ENCODE assay signal across 8 cellular contexts in genomic region chr4:152535903-152536544, GRCh38. TPM values are rescaled to one million over a fixed set of nuclear protein-coding genes. Genes with fewer than 3 reads are reported as not detected.
DNase-seq lines count a peak whose midpoint lies in the region; ATAC-seq, FAIRE-seq and TF ChIP-seq lines count a peak whose summit lies in the region.

TSS of gene FBXW7 (minus strand) at chr4:152536092. CDS start at chr4:152411803, 124,289 bp downstream.

- H3K9me3 Mint-ChIP-seq in dendritic cell treated with granulocyte-macrophage colony-stimulating factor and Interleukin-4, amounts not matched to agents 40 ng/mL and 50 ng/mL, for 4 days, result no peaks in the 10 kb centered on the region

- peak within 1 kb of the TSS; percentile 97 for H3K27ac ChIP-seq in HepG2 (ENCODE audit: extremely low read length, insufficient read depth, low read length)

- no peaks in the 10 kb centered on the region for H3K9me3 ChIP-seq in HepG2 (ENCODE audit: low read length)

- TF ChIP-seq EP300 in HepG2 (IDR thresholded peaks at IDR 0.05; ENCODE audit: low read depth in 2 of 2, low read length in 2 of 2) (peak in 1 of 2 experiments; percentile 12; a peak in 2 of 4 replicates), HepG2 (CRISPR knock-in tag; IDR thresholded peaks at IDR 0.05; ENCODE audit: borderline replicate concordance) (0 out of 2 replicates have a peak, but pooled peaks have one; percentile 24)

- TF ChIP-seq CTCF in HepG2 (CRISPR knock-in tag; IDR thresholded peaks at IDR 0.05), result no peak; the same call in none of the 2 replicates

- H3K79me2 ChIP-seq in HepG2 (ENCODE audit: insufficient read depth, low read length), result peaks cover 59% of the 10 kb centered on the region

- H3K27ac Mint-ChIP-seq in dendritic cell treated with granulocyte-macrophage colony-stimulating factor and Interleukin-4, amounts not matched to agents 40 ng/mL and 50 ng/mL, for 4 days, result peak within 1 kb of the TSS; percentile 92

- H3K36me3 ChIP-seq in HepG2 (replicated peaks in 1 of 2; ENCODE audit: control insufficient read depth in 1 of 2, insufficient read depth in 2 of 2, low read length in 2 of 2), result no peaks in the 10 kb centered on the region

- H3K4me1 ChIP-seq in HepG2 (ENCODE audit: insufficient read depth, low read length), result peaks cover 46% of the 10 kb centered on the region

- peaks cover 9% of the 10 kb centered on the region; the same call in 1 of the 2 replicates for H4K20me1 ChIP-seq in HepG2 (ENCODE audit: insufficient read depth, low read length)

- peak; percentile 41; the same call in 1 of the 2 replicates for TF ChIP-seq RAD21 in HepG2 (CRISPR knock-in tag; IDR thresholded peaks at IDR 0.05)

- H3K36me3 Mint-ChIP-seq in dendritic cell treated with granulocyte-macrophage colony-stimulating factor and Interleukin-4, amounts not matched to agents 40 ng/mL and 50 ng/mL, for 4 days (ENCODE audit: low read depth), result peaks cover 44% of the 10 kb centered on the region

- CTCF ChIA-PET in HepG2 (lab: Yijun Ruan, JAX; ENCODE audit: low intra/inter-chr PET ratio, low total read pairs), result no interaction called here

- no peaks in the 10 kb centered on the region for H3K27me3 Mint-ChIP-seq in dendritic cell treated with granulocyte-macrophage colony-stimulating factor and Interleukin-4, amounts not matched to agents 40 ng/mL and 50 ng/mL, for 4 days

- POLR2A ChIA-PET in HepG2 (lab: Yijun Ruan, JAX), result interaction anchor here (1.0 to 1.7 kb wide), 4 partner anchors 13 to 104 kb away, joined by 3 to 12 read pairs (median 3); no protein-coding TSS in a partner anchor

- peak; percentile 75 to 76 for TF ChIP-seq POLR2A in HepG2 (IDR thresholded peaks at IDR 0.05; ENCODE audit: insufficient read depth in 1 of 2, low read depth in 2 of 2, low read length in 2 of 2)

- H2AFZ ChIP-seq in HepG2 (ENCODE audit: low read length), result peak within 1 kb of the TSS; percentile 65

- peak within 1 kb of the TSS; percentile 93 for H3K9ac ChIP-seq in HepG2 (ENCODE audit: insufficient read depth, low read depth, low read length)

- peak within 1 kb of the TSS; percentile 82 to 96 (median 91) for H3K4me3 ChIP-seq in HepG2 (replicated peaks in 1 of 3; ENCODE audit: insufficient read depth in 1 of 3, low read depth in 2 of 3, low read length in 3 of 3)

- peak; percentile 94 to 99 (median 98) for DNase-seq in C1 segment of cervical spinal cord (lab: John Stamatoyannopoulos, UW)
- peak; percentile 88 for DNase-seq in NCI-H748 treated with DMSO at 0.1 percent for 48 hours (lab: John Stamatoyannopoulos, UW)
- DNase-seq in activated CD4-positive, alpha-beta T cell treated with anti-CD3 and anti-CD28 coated beads, Interleukin-2, amount 50 U/mL, for 24 hours (ENCODE audit: low read depth in 1 of 2, low spot score in 1 of 2), result peak; percentile 98 to 100
- DNase-seq in HepG2 (ENCODE audit: low spot score), result peak; percentile 98
- peak; percentile 99 for DNase-seq in stimulated activated CD4-positive, alpha-beta T cell treated with anti-CD3 and anti-CD28 coated beads, Interleukin-4, amount 100 ng/mL, for 1 hour

- H3K4me2 ChIP-seq in HepG2 (ENCODE audit: low read depth, low read length), result peak within 1 kb of the TSS; percentile 81

- intact Hi-C loops in dendritic cell treated with granulocyte-macrophage colony-stimulating factor and Interleukin-4, amounts not matched to agents 40 ng/mL and 50 ng/mL, for 4 days (cut with micrococcal nuclease), result loop anchor here (2.0 to 5.0 kb wide), 3 partner anchors 107 to 1439 kb away; partner anchors contain the start of genes ARFIP1, RPS3A and TIGD4
- intact Hi-C loops in HepG2 (cut with micrococcal nuclease; ENCODE audit: unreplicated experiment), result loop anchor here (2.0 to 10.0 kb wide), 3 partner anchors 34 to 81 kb away; no protein-coding TSS in a partner anchor

- ATAC-seq in GM19372 (IDR thresholded peaks at IDR 0.05; ENCODE audit: low read depth, unreplicated experiment), result peak; percentile 76
- peak; percentile 68 for ATAC-seq in HG03558 (IDR thresholded peaks at IDR 0.05; ENCODE audit: extremely low read depth, unreplicated experiment)
- ATAC-seq in HepG2, result peak; percentile 93

- no peaks in the 10 kb centered on the region; a peak in 2 of 5 replicates for H3K27me3 ChIP-seq in HepG2 (ENCODE audit: control insufficient read depth in 1 of 2, insufficient read depth in 2 of 2, low read length in 2 of 2)

- BruUV-seq in HepG2 (replicated peaks; lab: Mats Ljungman, UMichigan), result no TSS peak

- peak; percentile 70 for FAIRE-seq in HepG2 (lab: Jason Lieb, UNC)

- in situ Hi-C loops in HepG2 (cut with HindIII; ENCODE audit: extremely low pct_ligation_motif_present, low pct_unique_long_range_greater_than_20kb), result no loop called here

- WGBS in HepG2 (ENCODE audit: low lambda C conversion rate), result 0% methylated on average over 9 of the region's 63 CpGs

- peaks cover 56% of the 10 kb centered on the region for H3K4me1 Mint-ChIP-seq in dendritic cell treated with granulocyte-macrophage colony-stimulating factor and Interleukin-4, amounts not matched to agents 40 ng/mL and 50 ng/mL, for 4 days (ENCODE audit: low read depth)

- peak within 1 kb of the TSS; percentile 100 for H3K4me3 Mint-ChIP-seq in dendritic cell treated with granulocyte-macrophage colony-stimulating factor and Interleukin-4, amounts not matched to agents 40 ng/mL and 50 ng/mL, for 4 days

TF ChIP-seq in HepG2, 621 proteins besides CTCF, POLR2A, EP300 and RAD21 (continues in another document):
- TF ChIP-seq ZFP62 (CRISPR knock-in tag; IDR thresholded peaks at IDR 0.05) (0 out of 2 replicates have a peak, but pooled peaks have one; percentile 54), ZBTB33 (CRISPR knock-in tag; IDR thresholded peaks at IDR 0.05) (no peak), ZNF629 (CRISPR knock-in tag; conservative IDR thresholded peaks at IDR 0.05) (peak; percentile 28; the same call in 1 of the 2 replicates), SMARCC2 (IDR thresholded peaks at IDR 0.05) (no peak), ZNF329 (CRISPR knock-in tag; IDR thresholded peaks at IDR 0.05; ENCODE audit: low read depth) (no peak)
- TF ChIP-seq, protein P1, sequence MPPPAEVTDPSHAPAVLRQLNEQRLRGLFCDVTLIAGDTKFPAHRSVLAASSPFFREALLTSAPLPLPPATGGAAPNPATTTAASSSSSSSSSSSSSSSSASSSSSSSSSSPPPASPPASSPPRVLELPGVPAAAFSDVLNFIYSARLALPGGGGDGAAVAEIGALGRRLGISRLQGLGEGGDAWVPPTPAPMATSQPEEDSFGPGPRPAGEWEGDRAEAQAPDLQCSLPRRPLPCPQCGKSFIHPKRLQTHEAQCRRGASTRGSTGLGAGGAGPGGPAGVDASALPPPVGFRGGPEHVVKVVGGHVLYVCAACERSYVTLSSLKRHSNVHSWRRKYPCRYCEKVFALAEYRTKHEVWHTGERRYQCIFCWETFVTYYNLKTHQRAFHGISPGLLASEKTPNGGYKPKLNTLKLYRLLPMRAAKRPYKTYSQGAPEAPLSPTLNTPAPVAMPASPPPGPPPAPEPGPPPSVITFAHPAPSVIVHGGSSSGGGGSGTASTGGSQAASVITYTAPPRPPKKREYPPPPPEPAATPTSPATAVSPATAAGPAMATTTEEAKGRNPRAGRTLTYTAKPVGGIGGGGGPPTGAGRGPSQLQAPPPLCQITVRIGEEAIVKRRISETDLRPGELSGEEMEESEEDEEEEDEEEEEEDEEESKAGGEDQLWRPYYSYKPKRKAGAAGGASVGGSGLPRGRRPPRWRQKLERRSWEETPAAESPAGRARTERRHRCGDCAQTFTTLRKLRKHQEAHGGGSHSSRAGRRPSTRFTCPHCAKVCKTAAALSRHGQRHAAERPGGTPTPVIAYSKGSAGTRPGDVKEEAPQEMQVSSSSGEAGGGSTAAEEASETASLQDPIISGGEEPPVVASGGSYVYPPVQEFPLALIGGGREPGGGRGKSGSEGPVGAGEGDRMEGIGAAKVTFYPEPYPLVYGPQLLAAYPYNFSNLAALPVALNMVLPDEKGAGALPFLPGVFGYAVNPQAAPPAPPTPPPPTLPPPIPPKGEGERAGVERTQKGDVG (CRISPR knock-in tag; IDR thresholded peaks at IDR 0.05; ENCODE audit: borderline replicate concordance), result no peak

RNA-seq across cellular contexts. Expression of gene FBXW7, which starts in this region (rescaled TPM):
- 21.7 and 40.9 TPM in 2 replicates for total RNA-seq in HepG2 (2016; rRNA removed; fragmentation: Illumina TruSeq; extraction: Trizol)
- total RNA-seq in HepG2 (2016; cell fraction: cytosol; rRNA removed; fragmentation: Illumina TruSeq; extraction: Trizol; ENCODE audit: low read depth), result 390 and 448 TPM in 2 replicates
- total RNA-seq in HepG2 (2016; cell fraction: insoluble cytoplasmic fraction; rRNA removed; fragmentation: Illumina TruSeq; extraction: Trizol), result 20.3 and 39.8 TPM in 2 replicates
- 97.2 and 111 TPM in 2 replicates for total RNA-seq in HepG2 (2016; cell fraction: membrane; rRNA removed; fragmentation: Illumina TruSeq; extraction: Trizol)
- total RNA-seq in HepG2 (2016; cell fraction: nucleus; rRNA removed; fragmentation: Illumina TruSeq; extraction: Trizol), result 53.9 and 55.5 TPM in 2 replicates
- polyA plus RNA-seq in HepG2 (2011; rRNA removed), result 5.0 and 5.9 TPM in 2 replicates
- polyA plus RNA-seq in HepG2 (2011; cell fraction: cytosol; rRNA removed), result 2.2 and 4.6 TPM in 2 replicates
- 9.7 and 13.6 TPM in 2 replicates for polyA plus RNA-seq in HepG2 (2011; cell fraction: nucleus; rRNA removed)
- 11.4 and 16.7 TPM in 2 replicates for polyA plus RNA-seq in HepG2 (2012)
- polyA plus RNA-seq in HepG2 (2016; cell fraction: cytosol; fragmentation: Illumina TruSeq; extraction: Trizol; ENCODE audit: low read depth), result 0.57 and 0.69 TPM in 2 replicates
- polyA plus RNA-seq in HepG2 (2016; cell fraction: insoluble cytoplasmic fraction; fragmentation: Illumina TruSeq; extraction: Trizol; ENCODE audit: low read depth), result 7.5 and 10.8 TPM in 2 replicates
- 1.5 TPM in 2 replicates for polyA plus RNA-seq in HepG2 (2016; cell fraction: membrane; fragmentation: Illumina TruSeq; extraction: Trizol; ENCODE audit: low read depth)
- polyA plus RNA-seq in HepG2 (2016; cell fraction: nucleus; fragmentation: Illumina TruSeq; extraction: Trizol; ENCODE audit: insufficient read depth, low read depth), result 24.1 and 28.3 TPM in 2 replicates
- polyA minus RNA-seq in HepG2 (2011; rRNA and poly(A)+ RNA removed; ENCODE audit: low replicate concordance), result 8.0 and 9.7 TPM in 2 replicates
- 8.8 and 18.1 TPM in 2 replicates for polyA minus RNA-seq in HepG2 (2011; cell fraction: cytosol; rRNA and poly(A)+ RNA removed)
- polyA minus RNA-seq in HepG2 (2011; cell fraction: nucleus; rRNA and poly(A)+ RNA removed), result 85.0 and 102 TPM in 2 replicates

Comparison
In these comparisons a context has a peak if more than half of its experiments do, and no peak if none do; other contexts are left out.
1. Peak in every context shown above with its lines: DNase-seq, ATAC-seq, H3K4me3 ChIP-seq and H3K27ac ChIP-seq.